ENCODE assay signal across 9 cellular contexts in genomic region chr7:26196305-26196704, GRCh38. TPM values are rescaled to one million over a fixed set of nuclear protein-coding genes. Genes with fewer than 3 reads are reported as not detected.
DNase-seq lines count a peak whose midpoint lies in the region; ATAC-seq and TF ChIP-seq lines count a peak whose summit lies in the region.
"Had no signal": no experiment of that assay in that cellular context is flagged by ENCODE, and none has a peak within 500 bp of the region (broad histone marks: within the 10 kb centered on the region; RNA-seq: fewer than 3 reads in every experiment).

No MANE protein-coding gene starts in this region.

- H3K9me3 ChIP-seq in T-helper 17 cell (ENCODE audit: control insufficient read depth, low read length, poor library complexity, severe bottlenecking) = no peaks in the 10 kb centered on the region

- H3K27ac Mint-ChIP-seq in activated CD8-positive, alpha-beta memory T cell treated with anti-CD3 and anti-CD28 coated beads, Interleukin-2, amount 10 ng/mL, durations not matched to agents 7 days and 5 days = peak overlapping the region; percentile 79
- H3K27ac Mint-ChIP-seq in T-helper 17 cell = peak overlapping the region; percentile 99
- peak overlapping the region; percentile 100 for H3K27ac Mint-ChIP-seq in stimulated activated effector memory CD8-positive, alpha-beta T cell treated with anti-CD3 and anti-CD28 coated beads, Interleukin-12 subunit alpha, Interleukin-12 subunit beta, amount 100 ng/mL, for 72 hours

- no peaks in the 10 kb centered on the region for H3K9me3 Mint-ChIP-seq in activated CD8-positive, alpha-beta memory T cell treated with anti-CD3 and anti-CD28 coated beads, Interleukin-2, amount 10 ng/mL, durations not matched to agents 7 days and 5 days (ENCODE audit: low read depth)
- H3K9me3 Mint-ChIP-seq in stimulated activated effector memory CD8-positive, alpha-beta T cell treated with anti-CD3 and anti-CD28 coated beads, Interleukin-12 subunit alpha, Interleukin-12 subunit beta, amount 100 ng/mL, for 72 hours = no peaks in the 10 kb centered on the region

- ATAC-seq in activated CD8-positive, alpha-beta memory T cell treated with anti-CD3 and anti-CD28 coated beads, Interleukin-2, amount 10 ng/mL, durations not matched to agents 7 days and 5 days = no peak
- ATAC-seq in T-helper 17 cell (no peak), HG03521 (IDR thresholded peaks at IDR 0.05; ENCODE audit: unreplicated experiment) (no peak)
- no peak for ATAC-seq in stimulated activated effector memory CD8-positive, alpha-beta T cell treated with anti-CD3 and anti-CD28 coated beads, Interleukin-12 subunit alpha, Interleukin-12 subunit beta, amount 100 ng/mL, for 72 hours

- H3K4me1 Mint-ChIP-seq in activated CD8-positive, alpha-beta memory T cell treated with anti-CD3 and anti-CD28 coated beads, Interleukin-2, amount 10 ng/mL, durations not matched to agents 7 days and 5 days = peaks cover 55% of the 10 kb centered on the region
- H3K4me1 Mint-ChIP-seq in T-helper 17 cell = peaks cover 64% of the 10 kb centered on the region
- peaks cover 66% of the 10 kb centered on the region for H3K4me1 Mint-ChIP-seq in stimulated activated effector memory CD8-positive, alpha-beta T cell treated with anti-CD3 and anti-CD28 coated beads, Interleukin-12 subunit alpha, Interleukin-12 subunit beta, amount 100 ng/mL, for 72 hours

- no peak for DNase-seq in activated CD8-positive, alpha-beta memory T cell treated with anti-CD3 and anti-CD28 coated beads, Interleukin-2, amount 10 ng/mL, durations not matched to agents 7 days and 5 days
- DNase-seq in activated CD8-positive, alpha-beta memory T cell treated with anti-CD3 and anti-CD28 coated beads, Interleukin-2, amount 50 U/mL, for 4 hours = no peak
- DNase-seq in T-helper 17 cell (no peak), fibroblast of villous mesenchyme (ENCODE audit: low read depth) (no peak), SW 1271 (lab: John Stamatoyannopoulos, UW) (no peak), HPDE6-E6E7 (ENCODE audit: extremely low spot score) (no peak)
- peak in 1 of 2 donors; percentile 45 for DNase-seq in stimulated activated effector memory CD8-positive, alpha-beta T cell treated with anti-CD3 and anti-CD28 coated beads, Interleukin-12 subunit alpha, Interleukin-12 subunit beta, amount 100 ng/mL, for 72 hours (ENCODE audit: low spot score in 2 of 2)
- DNase-seq: WERI-Rb-1 had no signal

- peak overlapping the region; percentile 97 for H3K4me3 ChIP-seq in fibroblast of villous mesenchyme (ENCODE audit: low read depth, low read length)

- CTCF ChIA-PET in activated CD8-positive, alpha-beta memory T cell treated with anti-CD3 and anti-CD28 coated beads, Interleukin-2, amount 10 ng/mL, durations not matched to agents 7 days and 5 days (lab: Charles Lee) = interaction anchor here (1.1 to 4.4 kb wide), 8 partner anchors 9 to 303 kb away, joined by 4 to 29 read pairs (median 6); partner anchors contain the start of gene NFE2L3

- no peak for TF ChIP-seq CTCF in fibroblast of villous mesenchyme (IDR thresholded peaks at IDR 0.05; ENCODE audit: insufficient read depth, low read depth, low read length)

- H3K4me3 Mint-ChIP-seq in activated CD8-positive, alpha-beta memory T cell treated with anti-CD3 and anti-CD28 coated beads, Interleukin-2, amount 10 ng/mL, durations not matched to agents 7 days and 5 days = peak overlapping the region; percentile 100
- H3K4me3 Mint-ChIP-seq in T-helper 17 cell = peak overlapping the region; percentile 84
- H3K4me3 Mint-ChIP-seq in stimulated activated effector memory CD8-positive, alpha-beta T cell treated with anti-CD3 and anti-CD28 coated beads, Interleukin-12 subunit alpha, Interleukin-12 subunit beta, amount 100 ng/mL, for 72 hours = peak overlapping the region; percentile 99

- H3K27me3 Mint-ChIP-seq in activated CD8-positive, alpha-beta memory T cell treated with anti-CD3 and anti-CD28 coated beads, Interleukin-2, amount 10 ng/mL, durations not matched to agents 7 days and 5 days = peaks cover 8% of the 10 kb centered on the region
- peaks cover 4% of the 10 kb centered on the region for H3K27me3 Mint-ChIP-seq in T-helper 17 cell

- peaks cover 87% of the 10 kb centered on the region for H3K36me3 Mint-ChIP-seq in activated CD8-positive, alpha-beta memory T cell treated with anti-CD3 and anti-CD28 coated beads, Interleukin-2, amount 10 ng/mL, durations not matched to agents 7 days and 5 days
- H3K36me3 Mint-ChIP-seq in T-helper 17 cell (ENCODE audit: low read depth) = peaks cover 26% of the 10 kb centered on the region
- peaks cover 100% of the 10 kb centered on the region for H3K36me3 Mint-ChIP-seq in stimulated activated effector memory CD8-positive, alpha-beta T cell treated with anti-CD3 and anti-CD28 coated beads, Interleukin-12 subunit alpha, Interleukin-12 subunit beta, amount 100 ng/mL, for 72 hours

RNA-seq across cellular contexts. Expression of gene HNRNPA2B1, which starts 4.2 kb away (rescaled TPM):
- 100 to 1,000 TPM; 768 to 857 TPM for total RNA-seq in activated CD8-positive, alpha-beta memory T cell treated with anti-CD3 and anti-CD28 coated beads, Interleukin-2, amount 10 ng/mL, durations not matched to agents 7 days and 5 days
- total RNA-seq in T-helper 17 cell = 100 to 1,000 TPM; 392 to 399 TPM
- 128 and 135 TPM in 2 replicates for total RNA-seq in fibroblast of villous mesenchyme

RNA-seq across cellular contexts. Expression of gene CBX3, which starts 5.2 kb away (rescaled TPM):
- 100 to 1,000 TPM; 235 to 279 TPM for total RNA-seq in activated CD8-positive, alpha-beta memory T cell treated with anti-CD3 and anti-CD28 coated beads, Interleukin-2, amount 10 ng/mL, durations not matched to agents 7 days and 5 days
- total RNA-seq in T-helper 17 cell (100 to 1,000 TPM in 1 of 2 donors, 10 to 100 TPM in 1; 98.3 to 102 TPM), fibroblast of villous mesenchyme (112 and 134 TPM in 2 replicates)

RNA-seq across cellular contexts. Expression of gene NFE2L3, which starts 44.3 kb away (rescaled TPM):
- 10 to 100 TPM; 20.1 to 44.4 TPM for total RNA-seq in activated CD8-positive, alpha-beta memory T cell treated with anti-CD3 and anti-CD28 coated beads, Interleukin-2, amount 10 ng/mL, durations not matched to agents 7 days and 5 days
- 1 to 10 TPM; 3.9 to 4.3 TPM for total RNA-seq in T-helper 17 cell
- total RNA-seq in fibroblast of villous mesenchyme = 6.1 and 6.9 TPM in 2 replicates
